10 cellular contexts compared by ENCODE assay signal in the genomic region with DNA sequence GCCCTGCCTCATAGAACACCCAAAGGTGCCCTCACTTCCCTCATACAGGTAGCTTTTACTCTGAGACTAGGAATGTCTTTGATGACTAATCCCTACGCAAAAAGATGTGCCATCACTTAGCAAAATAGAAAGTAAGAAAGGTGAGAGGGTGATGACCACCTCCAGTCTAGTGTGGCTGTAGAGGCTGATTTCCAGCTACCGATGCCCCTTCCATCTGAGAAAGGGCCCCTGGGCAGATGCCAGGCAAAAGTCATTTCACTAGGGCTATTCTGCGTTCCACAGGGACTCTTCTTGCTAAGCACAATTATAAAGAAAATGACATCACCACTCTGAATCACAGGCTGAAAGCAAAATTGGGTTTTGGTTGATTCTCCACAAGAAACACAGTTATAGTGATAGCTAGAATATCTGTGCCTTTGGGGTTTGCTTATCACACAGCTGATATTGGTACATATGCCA.
DNase-seq lines count a peak whose midpoint lies in the region; ATAC-seq and TF ChIP-seq lines count a peak whose summit lies in the region.
"Had no signal": no experiment of that assay in that cellular context is flagged by ENCODE, and none has a peak within 500 bp of the region (broad histone marks: within the 10 kb centered on the region; RNA-seq: fewer than 3 reads in every experiment).

No MANE protein-coding gene starts in this region.

- intact Hi-C loops in activated naive CD4-positive, alpha-beta T cell treated with anti-CD3 and anti-CD28 coated beads for 36 hours (cut with micrococcal nuclease) = loop anchor here (2.0 kb wide), 1 partner anchor 197 kb away; no protein-coding TSS in a partner anchor
- intact Hi-C loops in MCF 10A (cut with micrococcal nuclease) = no loop called here

- ATAC-seq in HG03565 (IDR thresholded peaks at IDR 0.05; ENCODE audit: unreplicated experiment) (no peak), HG03354 (IDR thresholded peaks at IDR 0.05; ENCODE audit: poor library complexity, severe bottlenecking, unreplicated experiment) (no peak)

- peak overlapping the region; percentile 51 for H3K27ac Mint-ChIP-seq in activated naive CD4-positive, alpha-beta T cell treated with anti-CD3 and anti-CD28 coated beads for 36 hours
- no peak overlapping the region for H3K27ac Mint-ChIP-seq in activated naive CD4-positive, alpha-beta T cell treated with anti-CD3 and anti-CD28 coated beads, Interleukin-2, amount 10 ng/mL, durations not matched to agents 7 days and 5 days
- peak overlapping the region; percentile 77 for H3K27ac Mint-ChIP-seq in MCF 10A (ENCODE audit: low read depth, unreplicated experiment)
- peak overlapping the region; percentile 92 to 95 (median 94) for H3K27ac Mint-ChIP-seq in nephron
- H3K27ac Mint-ChIP-seq in type B pancreatic cell = peak overlapping the region; percentile 74

- no peaks in the 10 kb centered on the region for H3K27me3 Mint-ChIP-seq in activated naive CD4-positive, alpha-beta T cell treated with anti-CD3 and anti-CD28 coated beads for 36 hours (ENCODE audit: low read depth)
- no peaks in the 10 kb centered on the region for H3K27me3 Mint-ChIP-seq in activated naive CD4-positive, alpha-beta T cell treated with anti-CD3 and anti-CD28 coated beads, Interleukin-2, amount 10 ng/mL, durations not matched to agents 7 days and 5 days
- H3K27me3 Mint-ChIP-seq in MCF 10A (ENCODE audit: insufficient read depth, unreplicated experiment) (no peaks in the 10 kb centered on the region), nephron (ENCODE audit: low read depth) (no peaks in the 10 kb centered on the region), type B pancreatic cell (no peaks in the 10 kb centered on the region)

- H3K4me1 Mint-ChIP-seq in activated naive CD4-positive, alpha-beta T cell treated with anti-CD3 and anti-CD28 coated beads for 36 hours (ENCODE audit: low read depth) = peaks cover 66% of the 10 kb centered on the region
- H3K4me1 Mint-ChIP-seq in activated naive CD4-positive, alpha-beta T cell treated with anti-CD3 and anti-CD28 coated beads, Interleukin-2, amount 10 ng/mL, durations not matched to agents 7 days and 5 days = peaks cover 49% of the 10 kb centered on the region
- peaks cover 57% of the 10 kb centered on the region for H3K4me1 Mint-ChIP-seq in MCF 10A (ENCODE audit: insufficient read depth, unreplicated experiment)
- H3K4me1 Mint-ChIP-seq in nephron = peaks cover 84% of the 10 kb centered on the region
- H3K4me1 Mint-ChIP-seq in type B pancreatic cell (ENCODE audit: unreplicated experiment) = peaks cover 71% of the 10 kb centered on the region

- TF ChIP-seq CTCF in MCF 10A (IDR thresholded peaks at IDR 0.05; ENCODE audit: unreplicated experiment) = no peak
- TF ChIP-seq CTCF in nephron (IDR thresholded peaks at IDR 0.05; ENCODE audit: unreplicated experiment in 3 of 3) = no peak
- TF ChIP-seq CTCF in type B pancreatic cell (conservative IDR thresholded peaks at IDR 0.05) = no peak

- H3K9me3 Mint-ChIP-seq in activated naive CD4-positive, alpha-beta T cell treated with anti-CD3 and anti-CD28 coated beads for 36 hours = no peaks in the 10 kb centered on the region
- H3K9me3 Mint-ChIP-seq in activated naive CD4-positive, alpha-beta T cell treated with anti-CD3 and anti-CD28 coated beads, Interleukin-2, amount 10 ng/mL, durations not matched to agents 7 days and 5 days = no peaks in the 10 kb centered on the region
- no peaks in the 10 kb centered on the region for H3K9me3 Mint-ChIP-seq in MCF 10A (ENCODE audit: unreplicated experiment)
- no peaks in the 10 kb centered on the region for H3K9me3 Mint-ChIP-seq in nephron
- no peaks in the 10 kb centered on the region for H3K9me3 Mint-ChIP-seq in type B pancreatic cell
- H3K9me3 Mint-ChIP-seq: CD14-positive monocyte had no signal

- BruUV-seq in MCF 10A (replicated peaks; lab: Mats Ljungman, UMichigan) = no TSS peak

- H3K36me3 Mint-ChIP-seq in activated naive CD4-positive, alpha-beta T cell treated with anti-CD3 and anti-CD28 coated beads for 36 hours (ENCODE audit: low read depth) = no peaks in the 10 kb centered on the region
- peaks cover 28% of the 10 kb centered on the region for H3K36me3 Mint-ChIP-seq in activated naive CD4-positive, alpha-beta T cell treated with anti-CD3 and anti-CD28 coated beads, Interleukin-2, amount 10 ng/mL, durations not matched to agents 7 days and 5 days
- H3K36me3 Mint-ChIP-seq in MCF 10A (ENCODE audit: insufficient read depth, unreplicated experiment) (peaks cover 44% of the 10 kb centered on the region), nephron (ENCODE audit: low read depth) (peaks cover 23% of the 10 kb centered on the region), type B pancreatic cell (peaks cover 27% of the 10 kb centered on the region)

- H3K4me3 Mint-ChIP-seq in activated naive CD4-positive, alpha-beta T cell treated with anti-CD3 and anti-CD28 coated beads for 36 hours = no peak overlapping the region
- no peak overlapping the region for H3K4me3 Mint-ChIP-seq in activated naive CD4-positive, alpha-beta T cell treated with anti-CD3 and anti-CD28 coated beads, Interleukin-2, amount 10 ng/mL, durations not matched to agents 7 days and 5 days
- H3K4me3 Mint-ChIP-seq in MCF 10A (ENCODE audit: unreplicated experiment) (no peak overlapping the region), nephron (peak overlapping the region in 2 of 3 experiments; percentile 1 to 53), type B pancreatic cell (peak overlapping the region; percentile 32)

- POLR2A ChIA-PET in MCF 10A (lab: Yijun Ruan, JAX) = interaction anchor here (0.7 to 1.5 kb wide), 5 partner anchors 11 to 604 kb away, joined by 3 to 5 read pairs (median 3); a partner anchor contains a TSS

- peak; percentile 46 for DNase-seq in activated naive CD4-positive, alpha-beta T cell treated with anti-CD3 and anti-CD28 coated beads for 36 hours
- DNase-seq in activated naive CD4-positive, alpha-beta T cell treated with anti-CD3 and anti-CD28 coated beads, Interleukin-2, amount 10 ng/mL, durations not matched to agents 7 days and 5 days = no peak
- DNase-seq in MCF 10A (ENCODE audit: unreplicated experiment) (peak; percentile 38), type B pancreatic cell (ENCODE audit: extremely low spot score, unreplicated experiment) (no peak), D341Med (ENCODE audit: low spot score) (no peak)
- DNase-seq: NCI-H187 treated with DMSO at 0.1 percent for 48 hours had no signal

- CTCF ChIA-PET in activated naive CD4-positive, alpha-beta T cell treated with anti-CD3 and anti-CD28 coated beads for 36 hours (lab: Charles Lee) = interaction anchor here (0.6 to 5.6 kb wide), 4 partner anchors 11 to 512 kb away, joined by 3 to 31 read pairs (median 8); no protein-coding TSS in a partner anchor
- CTCF ChIA-PET in activated naive CD4-positive, alpha-beta T cell treated with anti-CD3 and anti-CD28 coated beads, Interleukin-2, amount 10 ng/mL, durations not matched to agents 7 days and 5 days (lab: Charles Lee) = interaction anchor here (0.8 to 1.5 kb wide), 4 partner anchors 9 to 46 kb away, joined by 3 to 11 read pairs (median 4); no protein-coding TSS in a partner anchor
- CTCF ChIA-PET in MCF 10A (lab: Yijun Ruan, JAX) = interaction anchor here (0.6 to 3.8 kb wide), 6 partner anchors 11 to 791 kb away, joined by 3 to 22 read pairs (median 4); no protein-coding TSS in a partner anchor

Comparison
In these comparisons a context has a peak if more than half of its experiments do, and no peak if none do; other contexts are left out.
1. DNase-seq: peak in activated naive CD4-positive, alpha-beta T cell treated with anti-CD3 and anti-CD28 coated beads for 36 hours (single experiment) and MCF 10A (single experiment); none in activated naive CD4-positive, alpha-beta T cell treated with anti-CD3 and anti-CD28 coated beads, Interleukin-2, amount 10 ng/mL, durations not matched to agents 7 days and 5 days (single experiment), type B pancreatic cell (single experiment) and D341Med (single experiment).
2. H3K4me3 Mint-ChIP-seq: peak in nephron (2 of 3) and type B pancreatic cell (single experiment); none in activated naive CD4-positive, alpha-beta T cell treated with anti-CD3 and anti-CD28 coated beads for 36 hours (single experiment), activated naive CD4-positive, alpha-beta T cell treated with anti-CD3 and anti-CD28 coated beads, Interleukin-2, amount 10 ng/mL, durations not matched to agents 7 days and 5 days (single experiment) and MCF 10A (single experiment).